Comparison of ENCODE assay signal across 26 cellular contexts in genomic region chr17:62631086-62631935, GRCh38. TPM values are rescaled to one million over a fixed set of nuclear protein-coding genes. Genes with fewer than 3 reads are reported as not detected.
DNase-seq lines count a peak whose midpoint lies in the region; ATAC-seq, FAIRE-seq and TF ChIP-seq lines count a peak whose summit lies in the region.
"Had no signal": no experiment of that assay in that cellular context is flagged by ENCODE, and none has a peak within 500 bp of the region (broad histone marks: within the 10 kb centered on the region; RNA-seq: fewer than 3 reads in every experiment).

No MANE protein-coding gene starts in this region.

- H4K91ac ChIP-seq in H1 (replicated peaks; ENCODE audit: insufficient read length, low read length) = no peak overlapping the region

- peaks cover 47% of the 10 kb centered on the region for H3K4me1 Mint-ChIP-seq in nephron
- peaks cover 46% of the 10 kb centered on the region for H3K4me1 Mint-ChIP-seq in GM23338

- H3K79me1 ChIP-seq in H1 (ENCODE audit: low read depth, low read length) = peaks cover 7% of the 10 kb centered on the region

- H2BK12ac ChIP-seq in H1 (ENCODE audit: low read depth, low read length) = 0 out of 2 replicates have a peak overlapping the region, but pooled peaks have one; percentile 50

- no peak overlapping the region for H3K27ac ChIP-seq in HepG2 (ENCODE audit: extremely low read length, insufficient read depth, low read length)
- no peak overlapping the region for H3K27ac ChIP-seq in right lobe of liver
- H3K27ac ChIP-seq in H1 (ENCODE audit: low read depth, low read length) = no peak overlapping the region
- H3K27ac ChIP-seq in testis = no peak overlapping the region
- H3K27ac ChIP-seq in GM23338 (ENCODE audit: low read depth) = no peak overlapping the region
- H3K27ac ChIP-seq: body of pancreas had no signal

- intact Hi-C loops in HepG2 (cut with micrococcal nuclease; ENCODE audit: unreplicated experiment) (no loop called here), right lobe of liver (cut with DNase I) (no loop called here), testis (cut with DNase I; ENCODE audit: low total_unique reads) (no loop called here)

- H2AFZ ChIP-seq in HepG2 (ENCODE audit: low read length) (no peak overlapping the region), H1 (ENCODE audit: low read length) (no peak overlapping the region), GM23338 (no peak overlapping the region)

- H4K5ac ChIP-seq in H1 (ENCODE audit: insufficient read length, low read depth, low read length) = no peak overlapping the region

- TF ChIP-seq CTCF in HepG2 (CRISPR knock-in tag; IDR thresholded peaks at IDR 0.05) (no peak), right lobe of liver (IDR thresholded peaks at IDR 0.05) (no peak), H1 (IDR thresholded peaks at IDR 0.05; ENCODE audit: control extremely low read depth in 1 of 3, insufficient read depth in 1 of 3, low read depth in 1 of 3, low read length in 3 of 3) (no peak), nephron (IDR thresholded peaks at IDR 0.05; ENCODE audit: unreplicated experiment in 3 of 3) (no peak), testis (IDR thresholded peaks at IDR 0.05) (no peak), GM23338 (conservative IDR thresholded peaks at IDR 0.05; ENCODE audit: low read depth in 2 of 2) (no peak)

- H3K9me3 Mint-ChIP-seq in nephron = no peaks in the 10 kb centered on the region
- no peaks in the 10 kb centered on the region; the same call in 2 of the 3 replicates for H3K9me3 Mint-ChIP-seq in GM23338
- H3K9me3 Mint-ChIP-seq: activated CD4-positive, alpha-beta T cell treated with anti-CD3 and anti-CD28 coated beads, Interleukin-2, amount 10 ng/mL, durations not matched to agents 7 days and 5 days; nephron progenitor cell had no signal

- WGBS in HepG2 (ENCODE audit: low lambda C conversion rate) = 50% methylated on average over 23 of the region's 23 CpGs
- 40% methylated on average over 1 of the region's 23 CpGs for WGBS in right lobe of liver (ENCODE audit: insufficient coverage, low coverage, low lambda C conversion rate, missing lambda C conversion rate)
- 93% methylated on average over 23 of the region's 23 CpGs; no CpG with 5 or more reads in 1 of the 2 experiments for WGBS in H1 (ENCODE audit: extremely low coverage in 1 of 2, insufficient coverage in 1 of 2, insufficient read length in 1 of 2, insufficient replicate concordance in 2 of 2, low coverage in 1 of 2, low lambda C conversion rate in 2 of 2, missing lambda C conversion rate in 1 of 2), 2 experiments
- WGBS in testis, 2 donors = 91 to 97% methylated on average over 18 to 20 of the region's 23 CpGs

- no peak overlapping the region for H3K4me2 ChIP-seq in HepG2 (ENCODE audit: low read depth, low read length)
- no peak overlapping the region for H3K4me2 ChIP-seq in H1 (ENCODE audit: insufficient read depth in 1 of 2, low read depth in 2 of 2, low read length in 2 of 2)
- H3K4me2 ChIP-seq in GM23338 = no peak overlapping the region

- H3K4me1 ChIP-seq in HepG2 (ENCODE audit: insufficient read depth, low read length) = peaks cover 25% of the 10 kb centered on the region
- peaks cover 0 to 10% (median 0%) of the 10 kb centered on the region in 4 donors for H3K4me1 ChIP-seq in right lobe of liver
- peaks cover 5 to 29% (median 24%) of the 10 kb centered on the region in 4 experiments for H3K4me1 ChIP-seq in H1 (replicated peaks in 1 of 4; ENCODE audit: control insufficient read depth in 3 of 4, insufficient read depth in 4 of 4, low read length in 3 of 4)
- H3K4me1 ChIP-seq in testis = peaks cover 6% of the 10 kb centered on the region
- peaks cover 32% of the 10 kb centered on the region for H3K4me1 ChIP-seq in GM23338 (ENCODE audit: insufficient read depth)

- no peaks in the 10 kb centered on the region for H3F3A ChIP-seq in GM23338 (replicated peaks; ENCODE audit: low read depth)

- no peak overlapping the region for H3K23ac ChIP-seq in H1 (ENCODE audit: insufficient read length)

- peak overlapping the region; percentile 91 for H2AK5ac ChIP-seq in H1 (ENCODE audit: low read depth, low read length)

- H3K4me3 Mint-ChIP-seq in nephron (peak overlapping the region; percentile 95 to 98 (median 97)), GM23338 (no peak overlapping the region; the same call in 2 of the 3 replicates)
- H3K4me3 Mint-ChIP-seq: activated CD4-positive, alpha-beta T cell treated with anti-CD3 and anti-CD28 coated beads, Interleukin-2, amount 10 ng/mL, durations not matched to agents 7 days and 5 days had no signal

- H3K27me3 ChIP-seq in HepG2 (ENCODE audit: control insufficient read depth in 1 of 2, insufficient read depth in 2 of 2, low read length in 2 of 2) = peaks cover 21 to 65% of the 10 kb centered on the region in 2 experiments; a peak in 4 of 5 replicates
- no peaks in the 10 kb centered on the region for H3K27me3 ChIP-seq in right lobe of liver
- H3K27me3 ChIP-seq in H1 (replicated peaks in 1 of 4; ENCODE audit: control insufficient read depth in 3 of 4, extremely low read depth in 1 of 4, insufficient read depth in 3 of 4, low read length in 3 of 4) = peaks cover 0 to 2% (median 0%) of the 10 kb centered on the region in 4 experiments; a peak in 1 of 7 replicates
- H3K27me3 ChIP-seq in testis = no peaks in the 10 kb centered on the region
- no peaks in the 10 kb centered on the region for H3K27me3 ChIP-seq in GM23338 (ENCODE audit: insufficient read depth)
- H3K27me3 ChIP-seq: BE2C, MG63, uterus had no signal

- H3K36me3 ChIP-seq in HepG2 (replicated peaks in 1 of 2; ENCODE audit: control insufficient read depth in 1 of 2, insufficient read depth in 2 of 2, low read length in 2 of 2) (no peaks in the 10 kb centered on the region), right lobe of liver (no peaks in the 10 kb centered on the region), H1 (ENCODE audit: control insufficient read depth in 2 of 4, insufficient read depth in 4 of 4, low read length in 3 of 4) (no peaks in the 10 kb centered on the region), testis (ENCODE audit: low read depth, missing control alignments) (no peaks in the 10 kb centered on the region), GM23338 (ENCODE audit: insufficient read depth) (no peaks in the 10 kb centered on the region)
- H3K36me3 ChIP-seq: BE2C, uterus had no signal

- peaks cover 12% of the 10 kb centered on the region; the same call in 1 of the 2 replicates for H3K23me2 ChIP-seq in H1 (ENCODE audit: low read depth, low read length)

- peaks cover 4% of the 10 kb centered on the region for H3K27me3 Mint-ChIP-seq in nephron (ENCODE audit: low read depth)
- H3K27me3 Mint-ChIP-seq in GM23338 (ENCODE audit: insufficient read depth, low read depth, poor library complexity) = peaks cover 17% of the 10 kb centered on the region

- BruUV-seq in HepG2 (replicated peaks; lab: Mats Ljungman, UMichigan) = no TSS peak

- in situ Hi-C loops in HepG2 (cut with HindIII; ENCODE audit: extremely low pct_ligation_motif_present, low pct_unique_long_range_greater_than_20kb) = no loop called here

- H3K27ac Mint-ChIP-seq in nephron (peak overlapping the region; percentile 99 to 100 (median 99)), GM23338 (no peak overlapping the region)
- H3K27ac Mint-ChIP-seq: activated CD4-positive, alpha-beta T cell treated with anti-CD3 and anti-CD28 coated beads, Interleukin-2, amount 10 ng/mL, durations not matched to agents 7 days and 5 days had no signal

- H3K9me3 ChIP-seq in HepG2 (ENCODE audit: low read length) (no peaks in the 10 kb centered on the region), right lobe of liver (no peaks in the 10 kb centered on the region), H1 (ENCODE audit: insufficient read depth in 2 of 2, low read depth in 1 of 2, low read length in 1 of 2) (no peaks in the 10 kb centered on the region), testis (no peaks in the 10 kb centered on the region)
- H3K9me3 ChIP-seq: BE2C, body of pancreas, MG63, mucosa of descending colon, uterus had no signal

- no peak overlapping the region for H2BK120ac ChIP-seq in H1 (replicated peaks; ENCODE audit: low read depth, low read length)

- H2BK5ac ChIP-seq in H1 (ENCODE audit: low read depth, low read length) = peak overlapping the region; percentile 7; the same call in 1 of the 2 replicates

- ATAC-seq in HepG2 = no peak
- ATAC-seq in right lobe of liver = no peak
- no peak for ATAC-seq in GM23338
- ATAC-seq: body of pancreas, mucosa of descending colon, right cardiac atrium had no signal

- H3K4me3 ChIP-seq in HepG2 (replicated peaks in 1 of 3; ENCODE audit: insufficient read depth in 1 of 3, low read depth in 2 of 3, low read length in 3 of 3) = no peak overlapping the region
- no peak overlapping the region for H3K4me3 ChIP-seq in right lobe of liver
- H3K4me3 ChIP-seq in H1 (ENCODE audit: extremely low read depth in 1 of 4, insufficient read depth in 2 of 4, low read depth in 3 of 4, low read length in 4 of 4) = no peak overlapping the region
- H3K4me3 ChIP-seq in testis = no peak overlapping the region
- H3K4me3 ChIP-seq in GM23338 = no peak overlapping the region
- H3K4me3 ChIP-seq: body of pancreas, MG63, mucosa of descending colon, uterus had no signal

- H3K4ac ChIP-seq in H1 (replicated peaks; ENCODE audit: insufficient read length, low read depth, low read length) = no peak overlapping the region

- no peak overlapping the region for H4K8ac ChIP-seq in H1 (ENCODE audit: extremely low read depth, insufficient read depth, low read length)

- TF ChIP-seq EP300 in HepG2 (IDR thresholded peaks at IDR 0.05; ENCODE audit: low read depth in 2 of 2, low read length in 2 of 2) (no peak), HepG2 (CRISPR knock-in tag; IDR thresholded peaks at IDR 0.05; ENCODE audit: borderline replicate concordance) (no peak), H1 (IDR thresholded peaks at IDR 0.05; ENCODE audit: borderline replicate concordance in 1 of 2, low read depth in 2 of 2, low read length in 2 of 2) (no peak)

- H4K20me1 ChIP-seq in HepG2 (ENCODE audit: insufficient read depth, low read length) = no peaks in the 10 kb centered on the region
- no peaks in the 10 kb centered on the region for H4K20me1 ChIP-seq in H1 (replicated peaks in 1 of 2; ENCODE audit: control insufficient read depth in 1 of 2, insufficient read depth in 2 of 2, low read length in 2 of 2)
- no peaks in the 10 kb centered on the region for H4K20me1 ChIP-seq in GM23338 (replicated peaks; ENCODE audit: insufficient read depth)

- no peak overlapping the region for H3K56ac ChIP-seq in H1 (replicated peaks; ENCODE audit: insufficient read length, low read depth, low read length)

- FAIRE-seq in HepG2 (lab: Jason Lieb, UNC) (no peak), H1 (lab: Jason Lieb, UNC) (no peak)
- FAIRE-seq: kidney had no signal

- TF ChIP-seq RAD21 in HepG2 (CRISPR knock-in tag; IDR thresholded peaks at IDR 0.05) (no peak), H1 (IDR thresholded peaks at IDR 0.05 in 1 of 2, conservative IDR thresholded peaks at IDR 0.05 in 1 of 2; ENCODE audit: low read depth in 2 of 2, low read length in 2 of 2) (no peak)

- peaks cover 10% of the 10 kb centered on the region for H3K36me3 Mint-ChIP-seq in nephron (ENCODE audit: low read depth)
- peaks cover 4% of the 10 kb centered on the region for H3K36me3 Mint-ChIP-seq in GM23338 (ENCODE audit: low read depth)

- H3K18ac ChIP-seq in H1 (ENCODE audit: extremely low read depth, low read length) = no peak overlapping the region

- no peak overlapping the region for H3K9ac ChIP-seq in HepG2 (ENCODE audit: insufficient read depth, low read depth, low read length)
- no peak overlapping the region for H3K9ac ChIP-seq in H1 (replicated peaks in 1 of 4; ENCODE audit: extremely low read depth in 1 of 4, low read depth in 3 of 4, low read length in 3 of 4)

- H2BK20ac ChIP-seq in H1 (ENCODE audit: low read length) = no peak overlapping the region

- DNase-seq in HepG2 (ENCODE audit: low spot score) (no peak), right lobe of liver (no peak), H1 (ENCODE audit: low read depth in 1 of 2, low spot score in 2 of 2) (no peak), HuH-7.5 (ENCODE audit: low spot score) (no peak), testis (no peak), GM23338 (ENCODE audit: low spot score) (no peak)
- no peak for DNase-seq in effector CD4-positive, alpha-beta T cell
- DNase-seq: activated CD4-positive, alpha-beta T cell treated with anti-CD3 and anti-CD28 coated beads, Interleukin-2, amount 10 ng/mL, durations not matched to agents 7 days and 5 days; activated naive CD4-positive, alpha-beta T cell; activated T-cell treated with anti-CD3 and anti-CD28 coated beads, Interleukin-2, amount 50 U/mL, for 48 hours; BE2C; body of pancreas; GDM1; kidney; mucosa of descending colon; NCI-H1105 treated with DMSO at 0.1 percent for 48 hours; NCI-H2029; NCI-H2227 treated with DMSO at 0.1 percent for 48 hours; NCI-H526 treated with DMSO at 0.1 percent for 48 hours; nephron progenitor cell; right cardiac atrium; stimulated activated CD4-positive, alpha-beta T cell treated with anti-CD3 and anti-CD28 coated beads, Interleukin-4, amount 100 ng/mL, for 4 hours; stimulated activated naive CD4-positive, alpha-beta T cell; uterus had no signal

- TF ChIP-seq POLR2A in HepG2 (IDR thresholded peaks at IDR 0.05; ENCODE audit: insufficient read depth in 1 of 2, low read depth in 2 of 2, low read length in 2 of 2) = no peak
- TF ChIP-seq POLR2A in right lobe of liver (IDR thresholded peaks at IDR 0.05) = no peak
- no peak for TF ChIP-seq POLR2A in H1 (IDR thresholded peaks at IDR 0.05; ENCODE audit: control extremely low read depth in 1 of 2, low read depth in 2 of 2, low read length in 2 of 2)
- no peak for TF ChIP-seq POLR2A in testis (IDR thresholded peaks at IDR 0.05)

- peak overlapping the region; percentile 72; the same call in 1 of the 2 replicates for H2BK15ac ChIP-seq in H1 (ENCODE audit: low read length)

- POLR2A ChIA-PET in HepG2 (lab: Yijun Ruan, JAX) (no interaction called here), H1 (lab: Charles Lee; ENCODE audit: partially characterized antibody) (interaction anchor here (0.8 to 2.6 kb wide), 5 partner anchors 11 to 39 kb away, joined by 3 to 7 read pairs (median 3); no protein-coding TSS in a partner anchor)

- H3K79me2 ChIP-seq in HepG2 (ENCODE audit: insufficient read depth, low read length) = no peaks in the 10 kb centered on the region
- H3K79me2 ChIP-seq in H1 (ENCODE audit: control insufficient read depth in 1 of 2, insufficient read depth in 2 of 2, low read length in 2 of 2) = peaks cover 0 to 21% of the 10 kb centered on the region in 2 experiments; a peak in 1 of 4 replicates
- peaks cover 64% of the 10 kb centered on the region for H3K79me2 ChIP-seq in GM23338 (replicated peaks; ENCODE audit: insufficient read depth)

- CTCF ChIA-PET in HepG2 (lab: Yijun Ruan, JAX; ENCODE audit: low intra/inter-chr PET ratio, low total read pairs) = no interaction called here
- CTCF ChIA-PET in H1 (lab: Charles Lee; ENCODE audit: partially characterized antibody) = interaction anchor here (0.7 to 1.3 kb wide), 3 partner anchors 12 to 23 kb away, joined by 3 to 4 read pairs (median 4); no protein-coding TSS in a partner anchor

- no peak overlapping the region for H3K14ac ChIP-seq in H1 (ENCODE audit: insufficient read length)

- no peaks in the 10 kb centered on the region for H3K9me2 ChIP-seq in GM23338 (ENCODE audit: insufficient read depth)

RNA-seq across cellular contexts. Expression of gene MRC2, which starts 3.8 kb away (rescaled TPM):
- total RNA-seq in HepG2 (2016; rRNA removed; fragmentation: Illumina TruSeq; extraction: Trizol) (not detected in 2 replicates), right lobe of liver (1 to 10 TPM; 1.7 to 7.4 (median 3.8) TPM), testis (10 to 100 TPM; 32.9 to 40.3 TPM)
- not detected in 2 replicates for total RNA-seq in HepG2 (2016; cell fraction: cytosol; rRNA removed; fragmentation: Illumina TruSeq; extraction: Trizol; ENCODE audit: low read depth)
- not detected in 2 replicates for total RNA-seq in HepG2 (2016; cell fraction: insoluble cytoplasmic fraction; rRNA removed; fragmentation: Illumina TruSeq; extraction: Trizol)
- total RNA-seq in HepG2 (2016; cell fraction: membrane; rRNA removed; fragmentation: Illumina TruSeq; extraction: Trizol) = not detected in 2 replicates
- total RNA-seq in HepG2 (2016; cell fraction: nucleus; rRNA removed; fragmentation: Illumina TruSeq; extraction: Trizol) = not detected in 2 replicates
- polyA plus RNA-seq in HepG2 (2011; rRNA removed) (not detected in 2 replicates), H1 (2011; rRNA removed) (7.0 and 17.2 TPM in 2 replicates), testis (ENCODE audit: insufficient read depth, low read depth, low replicate concordance) (60.9 TPM), GM23338 (2016; fragmentation: Nextera tagmentation; extraction: Ambion mirVana) (8.0 and 8.3 TPM in 2 replicates)
- polyA plus RNA-seq in HepG2 (2011; cell fraction: cytosol; rRNA removed) = not detected in 2 replicates
- 0.03 and 0.10 TPM in 2 replicates for polyA plus RNA-seq in HepG2 (2011; cell fraction: nucleus; rRNA removed)
- polyA plus RNA-seq in HepG2 (2012) = 0.01 TPM in 1 of 2 replicates, not detected in the other
- not detected in 2 replicates for polyA plus RNA-seq in HepG2 (2016; cell fraction: cytosol; fragmentation: Illumina TruSeq; extraction: Trizol; ENCODE audit: low read depth)
- not detected in 2 replicates for polyA plus RNA-seq in HepG2 (2016; cell fraction: insoluble cytoplasmic fraction; fragmentation: Illumina TruSeq; extraction: Trizol; ENCODE audit: low read depth)
- not detected in 2 replicates for polyA plus RNA-seq in HepG2 (2016; cell fraction: membrane; fragmentation: Illumina TruSeq; extraction: Trizol; ENCODE audit: low read depth)
- polyA plus RNA-seq in HepG2 (2016; cell fraction: nucleus; fragmentation: Illumina TruSeq; extraction: Trizol; ENCODE audit: insufficient read depth, low read depth) = not detected in 2 replicates
- polyA minus RNA-seq in HepG2 (2011; rRNA and poly(A)+ RNA removed; ENCODE audit: low replicate concordance) = 0.04 and 20.3 TPM in 2 replicates
- 0.26 TPM in 1 of 2 replicates, not detected in the other for polyA minus RNA-seq in HepG2 (2011; cell fraction: cytosol; rRNA and poly(A)+ RNA removed)
- 0.12 and 0.39 TPM in 2 replicates for polyA minus RNA-seq in HepG2 (2011; cell fraction: nucleus; rRNA and poly(A)+ RNA removed)
- 23.0 and 24.2 TPM in 2 replicates for total RNA-seq in H1 (2021; fragmentation: NEBNext Ultra II Directional; extraction: Animal tissue kit (Norgen Biotek cat#: 25700))
- polyA plus RNA-seq in H1 (2011; cell fraction: cytosol; rRNA removed) = 10.9 TPM
- polyA plus RNA-seq in H1 (2011; cell fraction: nucleus; rRNA removed) = 82.7 TPM
- 12.5 to 19.6 TPM (median 17.8 TPM) in 4 replicates for polyA plus RNA-seq in H1 (2012, experiment 1 of 2)
- polyA plus RNA-seq in H1 (2012, experiment 2 of 2) = 14.4 TPM
- 25.8 TPM for polyA plus RNA-seq in H1 (2013, experiment 1 of 2)
- 22.6 TPM for polyA plus RNA-seq in H1 (2013, experiment 2 of 2)
- 10.5 and 11.7 TPM in 2 replicates for polyA minus RNA-seq in H1 (2011; rRNA and poly(A)+ RNA removed)
- polyA minus RNA-seq in H1 (2011; cell fraction: cytosol; rRNA and poly(A)+ RNA removed) = 17.7 TPM
- 26.9 TPM for polyA minus RNA-seq in H1 (2011; cell fraction: nucleus; rRNA and poly(A)+ RNA removed)
- total RNA-seq in GM23338 (2014; rRNA removed; shearing (Covaris generic)) = 29.4 and 38.6 TPM in 2 replicates
